14 cellular contexts compared by ENCODE assay signal in the genomic region with DNA sequence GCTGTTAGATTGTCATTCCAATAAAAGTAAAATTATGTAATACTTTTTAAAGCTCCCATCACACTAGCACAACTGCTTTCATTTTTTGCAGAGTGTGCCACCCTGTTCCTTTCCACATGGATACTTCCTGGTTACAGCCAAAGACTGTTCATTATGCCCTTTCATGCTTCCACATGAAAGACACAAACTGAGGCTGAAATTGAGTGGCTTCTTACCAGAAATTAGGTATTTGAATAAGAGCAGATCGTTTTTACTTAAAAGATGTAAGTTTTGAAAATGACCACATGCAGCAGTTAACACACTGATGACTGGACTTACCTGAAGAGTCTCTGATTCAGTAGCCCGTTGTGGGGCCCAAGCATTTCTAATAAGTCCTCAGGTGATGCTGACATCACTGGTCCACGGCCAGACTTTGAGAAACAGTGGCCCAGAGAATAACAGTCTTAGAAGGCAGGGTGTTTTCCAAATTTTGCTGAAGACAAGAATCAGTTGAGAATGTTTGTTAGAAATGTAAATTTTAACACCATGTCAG.
DNase-seq lines count a peak whose midpoint lies in the region; ATAC-seq and TF ChIP-seq lines count a peak whose summit lies in the region.
"Had no signal": no experiment of that assay in that cellular context is flagged by ENCODE, and none has a peak within 500 bp of the region (broad histone marks: within the 10 kb centered on the region; RNA-seq: fewer than 3 reads in every experiment).

No MANE protein-coding gene starts in this region.

- ATAC-seq in GM21515 (IDR thresholded peaks at IDR 0.05; ENCODE audit: unreplicated experiment) = no peak

- DNase-seq in DMS53 treated with DMSO at 0.1 percent for 48 hours (lab: John Stamatoyannopoulos, UW; ENCODE audit: unreplicated experiment) = peak; percentile 2
- DNase-seq in cerebellar cortex (ENCODE audit: low spot score) = peak; percentile 61
- DNase-seq in NK-92 treated with Interleukin-12 subunit alpha and Interleukin-12 subunit beta, amount 100 ng/mL, for 24 hours (lab: John Stamatoyannopoulos, UW) = no peak
- DNase-seq in NCI-H1694 (lab: John Stamatoyannopoulos, UW) = no peak
- DNase-seq: DMS 273 treated with DMSO at 0.1 percent for 48 hours, HCEC 1CT, IMR-90, NCI-H1048, NCI-H748 treated with DMSO at 0.1 percent for 48 hours, Peyer's patch, SHP77 treated with DMSO at 0.1 percent for 48 hours had no signal

- H3K36me3 ChIP-seq in HEK293 (ENCODE audit: control insufficient read depth in 2 of 2, insufficient read depth in 1 of 2, low read length in 2 of 2) (no peaks in the 10 kb centered on the region), rectal smooth muscle tissue (ENCODE audit: control insufficient read depth, insufficient read depth, low read length) (no peaks in the 10 kb centered on the region)
- H3K36me3 ChIP-seq: Peyer's patch had no signal

- no peaks in the 10 kb centered on the region for H3K9me3 ChIP-seq in HEK293 (ENCODE audit: control insufficient read depth, insufficient read depth, low read depth, low read length)
- H3K9me3 ChIP-seq: Peyer's patch had no signal

- H3K4me1 ChIP-seq in HEK293 (ENCODE audit: control insufficient read depth, insufficient read depth, low read length) (no peaks in the 10 kb centered on the region), rectal smooth muscle tissue (ENCODE audit: control insufficient read depth, insufficient read depth, low read length) (peaks cover 17% of the 10 kb centered on the region)

- H3K4me3 ChIP-seq in HEK293 (ENCODE audit: low read depth, low read length) = no peak overlapping the region
- no peak overlapping the region for H3K4me3 ChIP-seq in rectal smooth muscle tissue (ENCODE audit: low read length)
- H3K4me3 ChIP-seq: Peyer's patch had no signal

- CTCF ChIA-PET in HEK293 (lab: Yijun Ruan, JAX) = no interaction called here

- POLR2A ChIA-PET in HEK293 (lab: Yijun Ruan, JAX) = no interaction called here

- TF ChIP-seq CTCF in HEK293 (tag by site-specific recombination; IDR thresholded peaks at IDR 0.05) = no peak

- H3K27ac ChIP-seq in HEK293 (ENCODE audit: extremely low read depth, low read depth, low read length) (no peak overlapping the region), rectal smooth muscle tissue (ENCODE audit: low read depth, low read length) (peak overlapping the region; percentile 1)
- H3K27ac ChIP-seq: Peyer's patch had no signal

- H3K27me3 ChIP-seq in rectal smooth muscle tissue (ENCODE audit: control insufficient read depth, insufficient read depth, low read length) = no peaks in the 10 kb centered on the region
- H3K27me3 ChIP-seq: Peyer's patch had no signal

- H3K9ac ChIP-seq in rectal smooth muscle tissue (ENCODE audit: low read length) = no peak overlapping the region

TF ChIP-seq in HEK293, 187 proteins besides CTCF, POLR2A, EP300 and RAD21:
- TF ChIP-seq ZNF530 (tag by site-specific recombination; IDR thresholded peaks at IDR 0.05; ENCODE audit: low read depth) = no peak
- TF ChIP-seq ZFP37 (tag by site-specific recombination; IDR thresholded peaks at IDR 0.05) = peak; percentile 100

Comparison
In these comparisons a context has a peak if more than half of its experiments do, and no peak if none do; other contexts are left out.
1. DNase-seq: peak in DMS53 treated with DMSO at 0.1 percent for 48 hours (single experiment) and cerebellar cortex (single experiment); none in NK-92 treated with Interleukin-12 subunit alpha and Interleukin-12 subunit beta, amount 100 ng/mL, for 24 hours (single experiment) and NCI-H1694 (single experiment).